Comparison of ENCODE assay signal across 1 cellular context in the genomic region with DNA sequence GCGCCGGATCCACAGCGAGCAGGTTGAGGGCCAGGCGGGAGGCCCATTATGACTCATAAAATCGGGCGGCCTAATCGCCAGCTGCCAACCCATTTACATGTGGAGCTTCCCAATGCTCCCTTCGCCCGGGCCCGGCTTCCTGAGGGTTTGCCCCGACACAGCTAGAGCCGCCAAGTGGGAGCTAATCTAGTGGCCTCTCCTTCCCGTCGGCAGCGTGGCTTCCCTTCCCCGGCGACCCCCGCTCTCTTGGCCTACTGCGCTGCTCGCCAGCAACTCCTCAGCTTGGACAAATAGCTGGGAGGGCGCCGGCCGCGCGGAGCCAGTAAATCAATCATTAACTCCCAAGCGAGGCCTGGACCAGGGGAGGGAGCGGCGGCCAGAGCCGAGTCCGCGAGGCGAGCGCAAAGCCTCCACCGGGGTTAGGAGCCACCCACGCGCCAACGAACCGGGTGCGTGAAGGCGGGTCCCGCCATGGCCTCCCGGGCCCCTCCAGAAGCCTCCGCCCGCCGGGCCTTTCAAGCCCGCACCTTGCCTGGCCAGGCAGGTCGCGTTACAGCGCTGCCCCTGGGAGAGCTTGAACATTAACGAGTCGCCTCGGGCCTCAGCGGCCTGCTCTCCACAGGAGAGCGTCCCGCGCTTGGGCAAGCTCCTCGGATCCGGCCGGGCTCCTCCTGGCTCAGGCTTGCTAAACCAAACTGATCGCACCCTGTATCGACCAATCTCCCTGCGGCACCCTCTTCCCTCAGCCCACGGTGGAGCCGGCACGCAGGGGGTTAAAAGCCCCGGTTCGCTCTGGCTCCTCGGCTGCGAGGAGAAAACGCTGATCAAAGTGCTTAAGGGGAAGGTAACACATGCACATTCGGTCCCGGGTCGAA.
TF ChIP-seq lines count a peak whose summit lies in the region.

No MANE protein-coding gene starts in this region.

TF ChIP-seq in HEK293, 187 proteins besides CTCF, POLR2A, EP300 and RAD21 (continued from another document and continues in another):
- TF ChIP-seq, protein P1, sequence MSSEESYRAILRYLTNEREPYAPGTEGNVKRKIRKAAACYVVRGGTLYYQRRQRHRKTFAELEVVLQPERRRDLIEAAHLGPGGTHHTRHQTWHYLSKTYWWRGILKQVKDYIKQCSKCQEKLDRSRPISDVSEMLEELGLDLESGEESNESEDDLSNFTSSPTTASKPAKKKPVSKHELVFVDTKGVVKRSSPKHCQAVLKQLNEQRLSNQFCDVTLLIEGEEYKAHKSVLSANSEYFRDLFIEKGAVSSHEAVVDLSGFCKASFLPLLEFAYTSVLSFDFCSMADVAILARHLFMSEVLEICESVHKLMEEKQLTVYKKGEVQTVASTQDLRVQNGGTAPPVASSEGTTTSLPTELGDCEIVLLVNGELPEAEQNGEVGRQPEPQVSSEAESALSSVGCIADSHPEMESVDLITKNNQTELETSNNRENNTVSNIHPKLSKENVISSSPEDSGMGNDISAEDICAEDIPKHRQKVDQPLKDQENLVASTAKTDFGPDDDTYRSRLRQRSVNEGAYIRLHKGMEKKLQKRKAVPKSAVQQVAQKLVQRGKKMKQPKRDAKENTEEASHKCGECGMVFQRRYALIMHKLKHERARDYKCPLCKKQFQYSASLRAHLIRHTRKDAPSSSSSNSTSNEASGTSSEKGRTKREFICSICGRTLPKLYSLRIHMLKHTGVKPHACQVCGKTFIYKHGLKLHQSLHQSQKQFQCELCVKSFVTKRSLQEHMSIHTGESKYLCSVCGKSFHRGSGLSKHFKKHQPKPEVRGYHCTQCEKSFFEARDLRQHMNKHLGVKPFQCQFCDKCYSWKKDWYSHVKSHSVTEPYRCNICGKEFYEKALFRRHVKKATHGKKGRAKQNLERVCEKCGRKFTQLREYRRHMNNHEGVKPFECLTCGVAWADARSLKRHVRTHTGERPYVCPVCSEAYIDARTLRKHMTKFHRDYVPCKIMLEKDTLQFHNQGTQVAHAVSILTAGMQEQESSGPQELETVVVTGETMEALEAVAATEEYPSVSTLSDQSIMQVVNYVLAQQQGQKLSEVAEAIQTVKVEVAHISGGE (tag by site-specific recombination; conservative IDR thresholded peaks at IDR 0.05; ENCODE audit: low read depth): 0 out of 2 replicates have a peak, but pooled peaks have one; percentile 19
- no peak for TF ChIP-seq KLF9 (tag by site-specific recombination; IDR thresholded peaks at IDR 0.05; ENCODE audit: low read depth)
- TF ChIP-seq ZNF19 (tag by site-specific recombination; IDR thresholded peaks at IDR 0.05; ENCODE audit: low read depth): no peak
- no peak for TF ChIP-seq ZNF560 (tag by site-specific recombination; IDR thresholded peaks at IDR 0.05; ENCODE audit: borderline replicate concordance)
- no peak for TF ChIP-seq HOXD13 (CRISPR knock-in tag; IDR thresholded peaks at IDR 0.05; ENCODE audit: borderline replicate concordance)
- TF ChIP-seq ZNF311 (tag by site-specific recombination; IDR thresholded peaks at IDR 0.05; ENCODE audit: borderline replicate concordance): no peak
- no peak for TF ChIP-seq REPIN1 (tag by site-specific recombination; IDR thresholded peaks at IDR 0.05; ENCODE audit: low read depth)
- TF ChIP-seq SETDB1 (IDR thresholded peaks at IDR 0.05; ENCODE audit: insufficient read length, low read length): no peak
- TF ChIP-seq ZNF747 (tag by site-specific recombination; IDR thresholded peaks at IDR 0.05): no peak
- TF ChIP-seq ZNF214 (tag by site-specific recombination; IDR thresholded peaks at IDR 0.05; ENCODE audit: borderline replicate concordance): no peak
- peak; percentile 63 for TF ChIP-seq ZXDB (tag by site-specific recombination; IDR thresholded peaks at IDR 0.05)
- TF ChIP-seq ZNF211 (tag by site-specific recombination; IDR thresholded peaks at IDR 0.05; ENCODE audit: low read depth): no peak
- no peak for TF ChIP-seq ZBTB21 (tag by site-specific recombination; IDR thresholded peaks at IDR 0.05)
- TF ChIP-seq, protein P2, sequence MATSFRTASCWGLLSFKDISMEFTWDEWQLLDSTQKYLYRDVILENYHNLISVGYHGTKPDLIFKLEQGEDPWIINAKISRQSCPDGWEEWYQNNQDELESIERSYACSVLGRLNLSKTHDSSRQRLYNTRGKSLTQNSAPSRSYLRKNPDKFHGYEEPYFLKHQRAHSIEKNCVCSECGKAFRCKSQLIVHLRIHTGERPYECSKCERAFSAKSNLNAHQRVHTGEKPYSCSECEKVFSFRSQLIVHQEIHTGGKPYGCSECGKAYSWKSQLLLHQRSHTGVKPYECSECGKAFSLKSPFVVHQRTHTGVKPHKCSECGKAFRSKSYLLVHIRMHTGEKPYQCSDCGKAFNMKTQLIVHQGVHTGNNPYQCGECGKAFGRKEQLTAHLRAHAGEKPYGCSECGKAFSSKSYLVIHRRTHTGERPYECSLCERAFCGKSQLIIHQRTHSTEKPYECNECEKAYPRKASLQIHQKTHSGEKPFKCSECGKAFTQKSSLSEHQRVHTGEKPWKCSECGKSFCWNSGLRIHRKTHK (tag by site-specific recombination; IDR thresholded peaks at IDR 0.05): no peak
- TF ChIP-seq, protein P3, sequence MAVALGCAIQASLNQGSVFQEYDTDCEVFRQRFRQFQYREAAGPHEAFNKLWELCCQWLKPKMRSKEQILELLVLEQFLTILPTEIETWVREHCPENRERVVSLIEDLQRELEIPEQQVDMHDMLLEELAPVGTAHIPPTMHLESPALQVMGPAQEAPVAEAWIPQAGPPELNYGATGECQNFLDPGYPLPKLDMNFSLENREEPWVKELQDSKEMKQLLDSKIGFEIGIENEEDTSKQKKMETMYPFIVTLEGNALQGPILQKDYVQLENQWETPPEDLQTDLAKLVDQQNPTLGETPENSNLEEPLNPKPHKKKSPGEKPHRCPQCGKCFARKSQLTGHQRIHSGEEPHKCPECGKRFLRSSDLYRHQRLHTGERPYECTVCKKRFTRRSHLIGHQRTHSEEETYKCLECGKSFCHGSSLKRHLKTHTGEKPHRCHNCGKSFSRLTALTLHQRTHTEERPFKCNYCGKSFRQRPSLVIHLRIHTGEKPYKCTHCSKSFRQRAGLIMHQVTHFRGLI (tag by site-specific recombination; IDR thresholded peaks at IDR 0.05): peak; percentile 42; the same call in 1 of the 2 replicates
- TF ChIP-seq ZNF76 (tag by site-specific recombination; IDR thresholded peaks at IDR 0.05; ENCODE audit: borderline replicate concordance, low read depth): peak; percentile 75
- TF ChIP-seq, protein P4, sequence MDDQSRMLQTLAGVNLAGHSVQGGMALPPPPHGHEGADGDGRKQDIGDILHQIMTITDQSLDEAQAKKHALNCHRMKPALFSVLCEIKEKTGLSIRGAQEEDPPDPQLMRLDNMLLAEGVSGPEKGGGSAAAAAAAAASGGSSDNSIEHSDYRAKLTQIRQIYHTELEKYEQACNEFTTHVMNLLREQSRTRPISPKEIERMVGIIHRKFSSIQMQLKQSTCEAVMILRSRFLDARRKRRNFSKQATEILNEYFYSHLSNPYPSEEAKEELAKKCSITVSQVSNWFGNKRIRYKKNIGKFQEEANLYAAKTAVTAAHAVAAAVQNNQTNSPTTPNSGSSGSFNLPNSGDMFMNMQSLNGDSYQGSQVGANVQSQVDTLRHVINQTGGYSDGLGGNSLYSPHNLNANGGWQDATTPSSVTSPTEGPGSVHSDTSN (CRISPR knock-in tag; IDR thresholded peaks at IDR 0.05): 0 out of 2 replicates have a peak, but pooled peaks have one; percentile 18
- TF ChIP-seq ZNF391 (tag by site-specific recombination; IDR thresholded peaks at IDR 0.05; ENCODE audit: borderline replicate concordance, low read depth): no peak
- TF ChIP-seq HOXA7 (CRISPR knock-in tag; IDR thresholded peaks at IDR 0.05; ENCODE audit: borderline replicate concordance): no peak
- TF ChIP-seq SP2 (tag by site-specific recombination; IDR thresholded peaks at IDR 0.05): peak; percentile 66
- TF ChIP-seq, protein P5, sequence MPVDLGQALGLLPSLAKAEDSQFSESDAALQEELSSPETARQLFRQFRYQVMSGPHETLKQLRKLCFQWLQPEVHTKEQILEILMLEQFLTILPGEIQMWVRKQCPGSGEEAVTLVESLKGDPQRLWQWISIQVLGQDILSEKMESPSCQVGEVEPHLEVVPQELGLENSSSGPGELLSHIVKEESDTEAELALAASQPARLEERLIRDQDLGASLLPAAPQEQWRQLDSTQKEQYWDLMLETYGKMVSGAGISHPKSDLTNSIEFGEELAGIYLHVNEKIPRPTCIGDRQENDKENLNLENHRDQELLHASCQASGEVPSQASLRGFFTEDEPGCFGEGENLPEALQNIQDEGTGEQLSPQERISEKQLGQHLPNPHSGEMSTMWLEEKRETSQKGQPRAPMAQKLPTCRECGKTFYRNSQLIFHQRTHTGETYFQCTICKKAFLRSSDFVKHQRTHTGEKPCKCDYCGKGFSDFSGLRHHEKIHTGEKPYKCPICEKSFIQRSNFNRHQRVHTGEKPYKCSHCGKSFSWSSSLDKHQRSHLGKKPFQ (tag by site-specific recombination; IDR thresholded peaks at IDR 0.05): no peak
- no peak for TF ChIP-seq ZNF791 (tag by site-specific recombination; IDR thresholded peaks at IDR 0.05)
- no peak for TF ChIP-seq ZNF121 (tag by site-specific recombination; IDR thresholded peaks at IDR 0.05)
- TF ChIP-seq BCL11B (tag by site-specific recombination; IDR thresholded peaks at IDR 0.05; ENCODE audit: low read depth): no peak
- peak; percentile 88 for TF ChIP-seq ZIC2 (tag by site-specific recombination; IDR thresholded peaks at IDR 0.05)
- TF ChIP-seq MZF1 (tag by site-specific recombination; IDR thresholded peaks at IDR 0.05; ENCODE audit: borderline replicate concordance): 0 out of 2 replicates have a peak, but pooled peaks have one; percentile 7
- TF ChIP-seq ZNF175 (tag by site-specific recombination; IDR thresholded peaks at IDR 0.05): no peak
- peak; percentile 43; the same call in 1 of the 2 replicates for TF ChIP-seq ZBTB8A (tag by site-specific recombination; IDR thresholded peaks at IDR 0.05)
- TF ChIP-seq ZNF132 (tag by site-specific recombination; IDR thresholded peaks at IDR 0.05; ENCODE audit: borderline replicate concordance): no peak
- no peak for TF ChIP-seq ZNF837 (tag by site-specific recombination; IDR thresholded peaks at IDR 0.05)
- TF ChIP-seq KLF7 (tag by site-specific recombination; IDR thresholded peaks at IDR 0.05; ENCODE audit: borderline replicate concordance): no peak
- TF ChIP-seq ZNF416 (tag by site-specific recombination; IDR thresholded peaks at IDR 0.05): no peak
- no peak for TF ChIP-seq ZNF266 (tag by site-specific recombination; IDR thresholded peaks at IDR 0.05; ENCODE audit: low read depth)
- TF ChIP-seq ZNF10 (tag by site-specific recombination; IDR thresholded peaks at IDR 0.05): no peak; the same call in 1 of the 2 replicates
- TF ChIP-seq, protein P6, sequence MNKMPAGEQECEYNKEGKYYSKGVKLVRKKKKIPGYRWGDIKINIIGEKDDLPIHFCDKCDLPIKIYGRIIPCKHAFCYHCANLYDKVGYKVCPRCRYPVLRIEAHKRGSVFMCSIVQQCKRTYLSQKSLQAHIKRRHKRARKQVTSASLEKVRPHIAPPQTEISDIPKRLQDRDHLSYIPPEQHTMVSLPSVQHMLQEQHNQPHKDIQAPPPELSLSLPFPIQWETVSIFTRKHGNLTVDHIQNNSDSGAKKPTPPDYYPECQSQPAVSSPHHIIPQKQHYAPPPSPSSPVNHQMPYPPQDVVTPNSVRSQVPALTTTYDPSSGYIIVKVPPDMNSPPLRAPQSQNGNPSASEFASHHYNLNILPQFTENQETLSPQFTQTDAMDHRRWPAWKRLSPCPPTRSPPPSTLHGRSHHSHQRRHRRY (tag by site-specific recombination; IDR thresholded peaks at IDR 0.05): no peak
- no peak for TF ChIP-seq PRDM1 (tag by site-specific recombination; IDR thresholded peaks at IDR 0.05)
- TF ChIP-seq ZNF596 (tag by site-specific recombination; IDR thresholded peaks at IDR 0.05): no peak
- TF ChIP-seq ZEB2 (tag by site-specific recombination; IDR thresholded peaks at IDR 0.05): peak; percentile 72; the same call in 1 of the 2 replicates
- TF ChIP-seq ZNF785 (tag by site-specific recombination; IDR thresholded peaks at IDR 0.05): no peak
- no peak; the same call in none of the 2 replicates for TF ChIP-seq SP7 (tag by site-specific recombination; IDR thresholded peaks at IDR 0.05)
- TF ChIP-seq MYNN (tag by site-specific recombination; IDR thresholded peaks at IDR 0.05; ENCODE audit: borderline replicate concordance): no peak
- TF ChIP-seq ZNF426 (tag by site-specific recombination; IDR thresholded peaks at IDR 0.05): no peak
- no peak for TF ChIP-seq ZNF221 (tag by site-specific recombination; IDR thresholded peaks at IDR 0.05; ENCODE audit: borderline replicate concordance)
- no peak for TF ChIP-seq ZNF529 (tag by site-specific recombination; IDR thresholded peaks at IDR 0.05; ENCODE audit: insufficient replicate concordance)
- TF ChIP-seq, protein P7, sequence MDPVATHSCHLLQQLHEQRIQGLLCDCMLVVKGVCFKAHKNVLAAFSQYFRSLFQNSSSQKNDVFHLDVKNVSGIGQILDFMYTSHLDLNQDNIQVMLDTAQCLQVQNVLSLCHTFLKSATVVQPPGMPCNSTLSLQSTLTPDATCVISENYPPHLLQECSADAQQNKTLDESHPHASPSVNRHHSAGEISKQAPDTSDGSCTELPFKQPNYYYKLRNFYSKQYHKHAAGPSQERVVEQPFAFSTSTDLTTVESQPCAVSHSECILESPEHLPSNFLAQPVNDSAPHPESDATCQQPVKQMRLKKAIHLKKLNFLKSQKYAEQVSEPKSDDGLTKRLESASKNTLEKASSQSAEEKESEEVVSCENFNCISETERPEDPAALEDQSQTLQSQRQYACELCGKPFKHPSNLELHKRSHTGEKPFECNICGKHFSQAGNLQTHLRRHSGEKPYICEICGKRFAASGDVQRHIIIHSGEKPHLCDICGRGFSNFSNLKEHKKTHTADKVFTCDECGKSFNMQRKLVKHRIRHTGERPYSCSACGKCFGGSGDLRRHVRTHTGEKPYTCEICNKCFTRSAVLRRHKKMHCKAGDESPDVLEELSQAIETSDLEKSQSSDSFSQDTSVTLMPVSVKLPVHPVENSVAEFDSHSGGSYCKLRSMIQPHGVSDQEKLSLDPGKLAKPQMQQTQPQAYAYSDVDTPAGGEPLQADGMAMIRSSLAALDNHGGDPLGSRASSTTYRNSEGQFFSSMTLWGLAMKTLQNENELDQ (tag by site-specific recombination; IDR thresholded peaks at IDR 0.05; ENCODE audit: low read depth): no peak
- no peak for TF ChIP-seq GFI1B (tag by site-specific recombination; IDR thresholded peaks at IDR 0.05)
- no peak for TF ChIP-seq HOXC10 (CRISPR knock-in tag; IDR thresholded peaks at IDR 0.05)
- TF ChIP-seq SP3 (tag by site-specific recombination; IDR thresholded peaks at IDR 0.05): no peak; the same call in 1 of the 2 replicates
- TF ChIP-seq, protein P8, sequence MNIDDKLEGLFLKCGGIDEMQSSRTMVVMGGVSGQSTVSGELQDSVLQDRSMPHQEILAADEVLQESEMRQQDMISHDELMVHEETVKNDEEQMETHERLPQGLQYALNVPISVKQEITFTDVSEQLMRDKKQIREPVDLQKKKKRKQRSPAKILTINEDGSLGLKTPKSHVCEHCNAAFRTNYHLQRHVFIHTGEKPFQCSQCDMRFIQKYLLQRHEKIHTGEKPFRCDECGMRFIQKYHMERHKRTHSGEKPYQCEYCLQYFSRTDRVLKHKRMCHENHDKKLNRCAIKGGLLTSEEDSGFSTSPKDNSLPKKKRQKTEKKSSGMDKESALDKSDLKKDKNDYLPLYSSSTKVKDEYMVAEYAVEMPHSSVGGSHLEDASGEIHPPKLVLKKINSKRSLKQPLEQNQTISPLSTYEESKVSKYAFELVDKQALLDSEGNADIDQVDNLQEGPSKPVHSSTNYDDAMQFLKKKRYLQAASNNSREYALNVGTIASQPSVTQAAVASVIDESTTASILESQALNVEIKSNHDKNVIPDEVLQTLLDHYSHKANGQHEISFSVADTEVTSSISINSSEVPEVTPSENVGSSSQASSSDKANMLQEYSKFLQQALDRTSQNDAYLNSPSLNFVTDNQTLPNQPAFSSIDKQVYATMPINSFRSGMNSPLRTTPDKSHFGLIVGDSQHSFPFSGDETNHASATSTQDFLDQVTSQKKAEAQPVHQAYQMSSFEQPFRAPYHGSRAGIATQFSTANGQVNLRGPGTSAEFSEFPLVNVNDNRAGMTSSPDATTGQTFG (tag by site-specific recombination; IDR thresholded peaks at IDR 0.05; ENCODE audit: borderline replicate concordance): no peak
